In the genomic region with DNA sequence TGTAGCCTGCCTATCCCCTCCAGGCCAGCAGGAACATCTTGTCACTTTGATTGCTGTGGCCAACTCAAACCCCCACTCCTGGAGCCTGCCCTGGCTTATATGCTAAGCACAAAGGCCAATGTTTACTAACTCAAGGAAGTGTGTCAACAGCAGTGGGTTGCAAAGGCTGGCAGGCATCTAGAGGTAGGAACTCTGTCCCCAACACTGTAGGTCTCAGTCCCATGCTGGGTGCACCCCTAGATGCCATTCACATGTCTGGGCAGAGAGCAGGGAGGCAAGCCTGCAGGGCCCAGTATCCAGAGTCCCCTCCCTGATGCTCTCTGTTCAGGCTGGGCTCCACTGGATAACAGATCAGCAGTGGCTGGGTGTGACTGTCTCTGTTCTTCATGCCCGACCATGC, we compare ENCODE assay signal across 2 cellular contexts.
TF ChIP-seq lines count a peak whose summit lies in the region.

No MANE protein-coding gene starts in this region.

TF ChIP-seq in HepG2, 621 proteins besides CTCF, POLR2A, EP300 and RAD21 (continues in another document):
- TF ChIP-seq, protein P1, sequence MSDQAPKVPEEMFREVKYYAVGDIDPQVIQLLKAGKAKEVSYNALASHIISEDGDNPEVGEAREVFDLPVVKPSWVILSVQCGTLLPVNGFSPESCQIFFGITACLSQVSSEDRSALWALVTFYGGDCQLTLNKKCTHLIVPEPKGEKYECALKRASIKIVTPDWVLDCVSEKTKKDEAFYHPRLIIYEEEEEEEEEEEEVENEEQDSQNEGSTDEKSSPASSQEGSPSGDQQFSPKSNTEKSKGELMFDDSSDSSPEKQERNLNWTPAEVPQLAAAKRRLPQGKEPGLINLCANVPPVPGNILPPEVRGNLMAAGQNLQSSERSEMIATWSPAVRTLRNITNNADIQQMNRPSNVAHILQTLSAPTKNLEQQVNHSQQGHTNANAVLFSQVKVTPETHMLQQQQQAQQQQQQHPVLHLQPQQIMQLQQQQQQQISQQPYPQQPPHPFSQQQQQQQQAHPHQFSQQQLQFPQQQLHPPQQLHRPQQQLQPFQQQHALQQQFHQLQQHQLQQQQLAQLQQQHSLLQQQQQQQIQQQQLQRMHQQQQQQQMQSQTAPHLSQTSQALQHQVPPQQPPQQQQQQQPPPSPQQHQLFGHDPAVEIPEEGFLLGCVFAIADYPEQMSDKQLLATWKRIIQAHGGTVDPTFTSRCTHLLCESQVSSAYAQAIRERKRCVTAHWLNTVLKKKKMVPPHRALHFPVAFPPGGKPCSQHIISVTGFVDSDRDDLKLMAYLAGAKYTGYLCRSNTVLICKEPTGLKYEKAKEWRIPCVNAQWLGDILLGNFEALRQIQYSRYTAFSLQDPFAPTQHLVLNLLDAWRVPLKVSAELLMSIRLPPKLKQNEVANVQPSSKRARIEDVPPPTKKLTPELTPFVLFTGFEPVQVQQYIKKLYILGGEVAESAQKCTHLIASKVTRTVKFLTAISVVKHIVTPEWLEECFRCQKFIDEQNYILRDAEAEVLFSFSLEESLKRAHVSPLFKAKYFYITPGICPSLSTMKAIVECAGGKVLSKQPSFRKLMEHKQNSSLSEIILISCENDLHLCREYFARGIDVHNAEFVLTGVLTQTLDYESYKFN (CRISPR knock-in tag; conservative IDR thresholded peaks at IDR 0.05) = peak; percentile 53
- TF ChIP-seq SALL2 (CRISPR knock-in tag; IDR thresholded peaks at IDR 0.05) (no peak), ZNF510 (CRISPR knock-in tag; IDR thresholded peaks at IDR 0.05; ENCODE audit: low read depth) (no peak), ZNF281 (CRISPR knock-in tag; IDR thresholded peaks at IDR 0.05; ENCODE audit: borderline replicate concordance) (peak; percentile 59; the same call in 1 of the 2 replicates), HOXA3 (CRISPR knock-in tag; IDR thresholded peaks at IDR 0.05) (peak; percentile 59; the same call in 1 of the 2 replicates), MAX (IDR thresholded peaks at IDR 0.05) (no peak), ZNF883 (CRISPR knock-in tag; IDR thresholded peaks at IDR 0.05; ENCODE audit: not compliant biosample characterization) (no peak), ZMYM3 (CRISPR knock-in tag; IDR thresholded peaks at IDR 0.05) (0 out of 2 replicates have a peak, but pooled peaks have one; percentile 21), ZFP90 (CRISPR knock-in tag; IDR thresholded peaks at IDR 0.05; ENCODE audit: borderline replicate concordance) (0 out of 2 replicates have a peak, but pooled peaks have one; percentile 20), MIER3 (CRISPR knock-in tag; IDR thresholded peaks at IDR 0.05; ENCODE audit: borderline replicate concordance) (peak; percentile 63; the same call in 1 of the 2 replicates), ZNF773 (CRISPR knock-in tag; IDR thresholded peaks at IDR 0.05; ENCODE audit: borderline replicate concordance) (no peak), ZBTB20 (CRISPR knock-in tag; IDR thresholded peaks at IDR 0.05; ENCODE audit: borderline replicate concordance, low read depth) (0 out of 2 replicates have a peak, but pooled peaks have one; percentile 15), CREB1 (IDR thresholded peaks at IDR 0.05) (no peak), CREB1 (CRISPR knock-in tag; IDR thresholded peaks at IDR 0.05) (0 out of 2 replicates have a peak, but pooled peaks have one; percentile 25), ARNTL (CRISPR knock-in tag; IDR thresholded peaks at IDR 0.05) (no peak), HHEX (CRISPR knock-in tag; IDR thresholded peaks at IDR 0.05) (no peak), MXI1 (IDR thresholded peaks at IDR 0.05; ENCODE audit: borderline replicate concordance, low read depth, low read length) (peak; percentile 58; the same call in 1 of the 3 replicates)
- TF ChIP-seq, protein P2, sequence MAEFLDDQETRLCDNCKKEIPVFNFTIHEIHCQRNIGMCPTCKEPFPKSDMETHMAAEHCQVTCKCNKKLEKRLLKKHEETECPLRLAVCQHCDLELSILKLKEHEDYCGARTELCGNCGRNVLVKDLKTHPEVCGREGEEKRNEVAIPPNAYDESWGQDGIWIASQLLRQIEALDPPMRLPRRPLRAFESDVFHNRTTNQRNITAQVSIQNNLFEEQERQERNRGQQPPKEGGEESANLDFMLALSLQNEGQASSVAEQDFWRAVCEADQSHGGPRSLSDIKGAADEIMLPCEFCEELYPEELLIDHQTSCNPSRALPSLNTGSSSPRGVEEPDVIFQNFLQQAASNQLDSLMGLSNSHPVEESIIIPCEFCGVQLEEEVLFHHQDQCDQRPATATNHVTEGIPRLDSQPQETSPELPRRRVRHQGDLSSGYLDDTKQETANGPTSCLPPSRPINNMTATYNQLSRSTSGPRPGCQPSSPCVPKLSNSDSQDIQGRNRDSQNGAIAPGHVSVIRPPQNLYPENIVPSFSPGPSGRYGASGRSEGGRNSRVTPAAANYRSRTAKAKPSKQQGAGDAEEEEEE (CRISPR knock-in tag; IDR thresholded peaks at IDR 0.05; ENCODE audit: borderline replicate concordance) = no peak
- TF ChIP-seq, protein P3, sequence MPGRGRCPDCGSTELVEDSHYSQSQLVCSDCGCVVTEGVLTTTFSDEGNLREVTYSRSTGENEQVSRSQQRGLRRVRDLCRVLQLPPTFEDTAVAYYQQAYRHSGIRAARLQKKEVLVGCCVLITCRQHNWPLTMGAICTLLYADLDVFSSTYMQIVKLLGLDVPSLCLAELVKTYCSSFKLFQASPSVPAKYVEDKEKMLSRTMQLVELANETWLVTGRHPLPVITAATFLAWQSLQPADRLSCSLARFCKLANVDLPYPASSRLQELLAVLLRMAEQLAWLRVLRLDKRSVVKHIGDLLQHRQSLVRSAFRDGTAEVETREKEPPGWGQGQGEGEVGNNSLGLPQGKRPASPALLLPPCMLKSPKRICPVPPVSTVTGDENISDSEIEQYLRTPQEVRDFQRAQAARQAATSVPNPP (CRISPR knock-in tag; IDR thresholded peaks at IDR 0.05) = no peak

TF ChIP-seq in HEK293T, 16 proteins besides CTCF, POLR2A, EP300 and RAD21:
- TF ChIP-seq ELF4 (IDR thresholded peaks at IDR 0.05) = no peak
- no peak for TF ChIP-seq FOXA1 (IDR thresholded peaks at IDR 0.05)
- no peak for TF ChIP-seq CTBP1 (IDR thresholded peaks at IDR 0.05; ENCODE audit: borderline replicate concordance)
- no peak for TF ChIP-seq LEF1 (IDR thresholded peaks at IDR 0.05; ENCODE audit: borderline replicate concordance)
- TF ChIP-seq, protein P4, sequence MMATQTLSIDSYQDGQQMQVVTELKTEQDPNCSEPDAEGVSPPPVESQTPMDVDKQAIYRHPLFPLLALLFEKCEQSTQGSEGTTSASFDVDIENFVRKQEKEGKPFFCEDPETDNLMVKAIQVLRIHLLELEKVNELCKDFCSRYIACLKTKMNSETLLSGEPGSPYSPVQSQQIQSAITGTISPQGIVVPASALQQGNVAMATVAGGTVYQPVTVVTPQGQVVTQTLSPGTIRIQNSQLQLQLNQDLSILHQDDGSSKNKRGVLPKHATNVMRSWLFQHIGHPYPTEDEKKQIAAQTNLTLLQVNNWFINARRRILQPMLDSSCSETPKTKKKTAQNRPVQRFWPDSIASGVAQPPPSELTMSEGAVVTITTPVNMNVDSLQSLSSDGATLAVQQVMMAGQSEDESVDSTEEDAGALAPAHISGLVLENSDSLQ (IDR thresholded peaks at IDR 0.05) = no peak
- no peak for TF ChIP-seq FOXK2 (IDR thresholded peaks at IDR 0.05)
- TF ChIP-seq ARNT (IDR thresholded peaks at IDR 0.05) = no peak
- TF ChIP-seq SUZ12 (IDR thresholded peaks at IDR 0.05) = no peak
- no peak for TF ChIP-seq BHLHE40 (IDR thresholded peaks at IDR 0.05; ENCODE audit: borderline replicate concordance)
- TF ChIP-seq HDGF (IDR thresholded peaks at IDR 0.05; ENCODE audit: borderline replicate concordance) = no peak
- no peak for TF ChIP-seq TARDBP (IDR thresholded peaks at IDR 0.05)
- TF ChIP-seq NFRKB (IDR thresholded peaks at IDR 0.05) = no peak
- no peak for TF ChIP-seq FOXM1 (IDR thresholded peaks at IDR 0.05; ENCODE audit: borderline replicate concordance)
- no peak for TF ChIP-seq ZNF384 (IDR thresholded peaks at IDR 0.05)
- no peak for TF ChIP-seq SP1 (IDR thresholded peaks at IDR 0.05)
- TF ChIP-seq L3MBTL2 (conservative IDR thresholded peaks at IDR 0.05) = no peak
